20 cellular contexts compared by ENCODE assay signal in genomic region chr11:128810784-128811514, GRCh38. TPM values are rescaled to one million over a fixed set of nuclear protein-coding genes. Genes with fewer than 3 reads are reported as not detected.
"Had no signal": no experiment of that assay in that cellular context is flagged by ENCODE, and none has a peak within 500 bp of the region (broad histone marks: within the 10 kb centered on the region; RNA-seq: fewer than 3 reads in every experiment).

No MANE protein-coding gene starts in this region.

- H3K4me3 Mint-ChIP-seq: nephron; stimulated activated naive B cell treated with anti-CD40 and anti-IgM and Interleukin-4, amounts not matched to agents 10 μg/mL and 1 μg/mL and 100 μg/mL, for 72 hours had no signal

- H3K27me3 ChIP-seq: heart left ventricle, left lung, spleen, suprapubic skin, upper lobe of left lung had no signal

- DNase-seq: activated CD4-positive, alpha-beta T cell treated with anti-CD3 and anti-CD28 coated beads, Interleukin-2, amount 50 U/mL, for 1 hour; activated CD4-positive, CD25-positive, alpha-beta regulatory T cell; activated CD8-positive, alpha-beta memory T cell treated with anti-CD3 and anti-CD28 coated beads, Interleukin-2, amount 50 U/mL, for 48 hours; heart left ventricle; left lung; psoas muscle; spleen; stimulated activated CD4-positive, alpha-beta T cell treated with anti-CD3 and anti-CD28 coated beads, Interleukin-1b, Interleukin-23, amount 100 ng/mL, for 48 hours; stimulated activated naive B cell treated with anti-CD40 and anti-IgM and Interleukin-4, amounts not matched to agents 10 μg/mL and 1 μg/mL and 100 μg/mL, for 72 hours; T-helper 2 cell; upper lobe of left lung had no signal

- H3K27ac ChIP-seq: heart left ventricle, left lung, psoas muscle, SK-N-MC, suprapubic skin, upper lobe of left lung had no signal

- H3K27ac Mint-ChIP-seq: nephron; stimulated activated naive B cell treated with anti-CD40 and anti-IgM and Interleukin-4, amounts not matched to agents 10 μg/mL and 1 μg/mL and 100 μg/mL, for 72 hours had no signal

- ATAC-seq: heart left ventricle; left lung; psoas muscle; sciatic nerve; stimulated activated naive B cell treated with anti-CD40 and anti-IgM and Interleukin-4, amounts not matched to agents 10 μg/mL and 1 μg/mL and 100 μg/mL, for 72 hours had no signal

- H3K9me3 Mint-ChIP-seq: nephron; stimulated activated naive B cell treated with anti-CD40 and anti-IgM and Interleukin-4, amounts not matched to agents 10 μg/mL and 1 μg/mL and 100 μg/mL, for 72 hours had no signal

- H3K4me3 ChIP-seq: heart left ventricle, left lung, psoas muscle, SK-N-MC, spleen, suprapubic skin, upper lobe of left lung had no signal

- H3K27me3 Mint-ChIP-seq: stimulated activated naive B cell treated with anti-CD40 and anti-IgM and Interleukin-4, amounts not matched to agents 10 μg/mL and 1 μg/mL and 100 μg/mL, for 72 hours had no signal

- H3K4me1 ChIP-seq: left lung, psoas muscle, suprapubic skin, upper lobe of left lung had no signal

- H3K9me3 ChIP-seq: heart left ventricle, left lung, psoas muscle, spleen, suprapubic skin, upper lobe of left lung had no signal

RNA-seq across cellular contexts. Expression of gene KCNJ1, which starts 56.1 kb away (rescaled TPM):
- total RNA-seq: astrocyte, fibroblast of lung, frontal cortex, left lung, mucosa of gallbladder, osteoblast, psoas muscle, spleen had no signal
- polyA plus RNA-seq: fibroblast of lung, psoas muscle had no signal
